In the genomic region with DNA sequence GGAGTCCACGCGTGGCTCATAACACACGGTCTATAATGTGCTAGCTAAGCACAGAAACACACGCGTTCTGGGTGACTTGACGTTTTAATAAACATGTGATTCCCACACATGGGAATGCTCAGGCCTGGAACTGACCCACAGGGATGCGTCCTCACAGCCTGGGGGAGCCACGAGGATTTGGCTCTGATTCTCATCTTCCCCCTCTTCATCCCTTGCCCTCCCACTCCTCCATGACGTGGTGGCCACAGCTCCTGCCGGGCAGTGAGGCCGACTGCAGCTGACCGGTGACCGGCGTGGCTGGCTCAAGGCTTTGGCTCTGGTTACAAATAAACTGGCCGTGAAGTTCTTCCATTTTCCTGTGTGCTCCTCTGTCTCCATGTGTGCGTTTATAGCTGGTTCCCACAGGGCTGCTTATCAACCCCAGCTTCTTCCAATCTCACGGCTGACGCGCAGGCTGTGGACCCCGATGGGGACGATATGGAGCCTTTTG, we compare ENCODE assay signal across 14 cellular contexts. TPM values are rescaled to one million over a fixed set of nuclear protein-coding genes. Genes with fewer than 3 reads are reported as not detected.
DNase-seq lines count a peak whose midpoint lies in the region; ATAC-seq, FAIRE-seq and TF ChIP-seq lines count a peak whose summit lies in the region.
"Had no signal": no experiment of that assay in that cellular context is flagged by ENCODE, and none has a peak within 500 bp of the region (broad histone marks: within the 10 kb centered on the region; RNA-seq: fewer than 3 reads in every experiment).

No MANE protein-coding gene starts in this region.

- H3K27me3 ChIP-seq in HCT116 (ENCODE audit: insufficient read depth, low read length) (no peaks in the 10 kb centered on the region), astrocyte (ENCODE audit: insufficient read depth, low read length) (no peaks in the 10 kb centered on the region), right atrium auricular region (no peaks in the 10 kb centered on the region), skeletal muscle satellite cell (ENCODE audit: control insufficient read depth, insufficient read depth, low read length) (no peaks in the 10 kb centered on the region), dorsolateral prefrontal cortex (no peaks in the 10 kb centered on the region)

- H4K20me1 ChIP-seq in HCT116 (ENCODE audit: insufficient read depth) = no peaks in the 10 kb centered on the region
- H4K20me1 ChIP-seq in astrocyte (ENCODE audit: insufficient read depth, low read length) = no peaks in the 10 kb centered on the region

- TF ChIP-seq CTCF in HCT116 (IDR thresholded peaks at IDR 0.05 in 2 of 3, conservative IDR thresholded peaks at IDR 0.05 in 1 of 3; ENCODE audit: borderline replicate concordance in 1 of 3, insufficient read depth in 1 of 3, low read depth in 2 of 3, low read length in 2 of 3) (no peak), astrocyte (IDR thresholded peaks at IDR 0.05; ENCODE audit: insufficient read depth, low read depth, low read length) (no peak), right atrium auricular region (IDR thresholded peaks at IDR 0.05) (peak in 1 of 2 donors; percentile 14), dorsolateral prefrontal cortex (IDR thresholded peaks at IDR 0.05 in 54 of 56, conservative IDR thresholded peaks at IDR 0.05 in 2 of 56; ENCODE audit: low read depth in 1 of 56, partially characterized antibody in 56 of 56) (no peak)

- no peak for TF ChIP-seq RAD21 in HCT116 (IDR thresholded peaks at IDR 0.05; ENCODE audit: low read depth)

- no peaks in the 10 kb centered on the region for H3K36me3 Mint-ChIP-seq in astrocyte (ENCODE audit: low read depth, unreplicated experiment)
- H3K36me3 Mint-ChIP-seq: memory B cell had no signal

- no peak overlapping the region for H3K27ac ChIP-seq in HCT116 (ENCODE audit: low read depth, low read length)
- H3K27ac ChIP-seq in astrocyte (ENCODE audit: low read depth, low read length) = peak overlapping the region; percentile 34
- peak overlapping the region; percentile 72 to 82 for H3K27ac ChIP-seq in right atrium auricular region
- peak overlapping the region in 1 of 59 donors; percentile 5 for H3K27ac ChIP-seq in dorsolateral prefrontal cortex

- BruUV-seq in HCT116 (replicated peaks; lab: Mats Ljungman, UMichigan) = no TSS peak

- H3K4me1 ChIP-seq in HCT116 (ENCODE audit: control insufficient read depth in 1 of 2, insufficient read depth in 2 of 2, low read length in 2 of 2) = peaks cover 14 to 42% of the 10 kb centered on the region in 2 experiments
- peaks cover 32% of the 10 kb centered on the region for H3K4me1 ChIP-seq in astrocyte (ENCODE audit: insufficient read depth, low read length)
- peaks cover 0 to 25% of the 10 kb centered on the region in 2 donors for H3K4me1 ChIP-seq in right atrium auricular region
- H3K4me1 ChIP-seq in skeletal muscle satellite cell (ENCODE audit: control insufficient read depth, insufficient read depth, low read length) = peaks cover 49% of the 10 kb centered on the region

- H3K27me3 Mint-ChIP-seq in astrocyte (ENCODE audit: low read depth, unreplicated experiment) = no peaks in the 10 kb centered on the region
- H3K27me3 Mint-ChIP-seq: activated CD4-positive, alpha-beta T cell treated with anti-CD3 and anti-CD28 coated beads, Interleukin-2, amount 10 ng/mL, durations not matched to agents 7 days and 5 days; memory B cell had no signal

- H3K9ac ChIP-seq in HCT116 (ENCODE audit: low read length) = no peak overlapping the region
- peak overlapping the region; percentile 30 for H3K9ac ChIP-seq in astrocyte (ENCODE audit: low read length)
- peak overlapping the region; percentile 81 for H3K9ac ChIP-seq in skeletal muscle satellite cell (ENCODE audit: low read depth, low read length)

- H3K4me3 Mint-ChIP-seq in astrocyte (ENCODE audit: unreplicated experiment) = no peak overlapping the region
- H3K4me3 Mint-ChIP-seq: activated CD4-positive, alpha-beta T cell treated with anti-CD3 and anti-CD28 coated beads, Interleukin-2, amount 10 ng/mL, durations not matched to agents 7 days and 5 days; memory B cell had no signal

- no peaks in the 10 kb centered on the region for H3K9me2 ChIP-seq in HCT116 (ENCODE audit: insufficient read depth)

- ATAC-seq in HCT116 = no peak
- ATAC-seq in HG03342 (IDR thresholded peaks at IDR 0.05; ENCODE audit: unreplicated experiment) = no peak

- H2AFZ ChIP-seq in HCT116 (ENCODE audit: low read depth, low read length, poor library complexity, severe bottlenecking) (no peak overlapping the region), astrocyte (ENCODE audit: low read depth, low read length) (peak overlapping the region; percentile 47)

- H3K4me3 ChIP-seq in HCT116 (replicated peaks in 1 of 2; ENCODE audit: low read depth in 1 of 2, low read length in 2 of 2) = no peak overlapping the region
- no peak overlapping the region for H3K4me3 ChIP-seq in astrocyte (ENCODE audit: insufficient read depth, low read depth, low read length)
- H3K4me3 ChIP-seq in right atrium auricular region = no peak overlapping the region
- H3K4me3 ChIP-seq in skeletal muscle satellite cell (ENCODE audit: low read length) = peak overlapping the region; percentile 44
- H3K4me3 ChIP-seq in dorsolateral prefrontal cortex = no peak overlapping the region
- H3K4me3 ChIP-seq: skin epidermis had no signal

- H3K4me2 ChIP-seq in HCT116 (ENCODE audit: low read length) (peak overlapping the region; percentile 35; the same call in 1 of the 2 replicates), astrocyte (ENCODE audit: low read length) (peak overlapping the region; percentile 19), skeletal muscle satellite cell (ENCODE audit: low read length) (peak overlapping the region; percentile 68)

- FAIRE-seq in astrocyte (lab: Jason Lieb, UNC) = no peak

- CTCF ChIA-PET in HCT116 (lab: Charles Lee) = no interaction called here

- H3K79me2 ChIP-seq in HCT116 (ENCODE audit: insufficient read depth, low read length) (no peaks in the 10 kb centered on the region), astrocyte (ENCODE audit: insufficient read depth, low read length) (no peaks in the 10 kb centered on the region)

- TF ChIP-seq POLR2A in HCT116 (IDR thresholded peaks at IDR 0.05; ENCODE audit: borderline replicate concordance, extremely low read depth, insufficient read depth, insufficient read length) = no peak

- intact Hi-C loops in HCT116 (cut with micrococcal nuclease) = no loop called here
- intact Hi-C loops in dorsolateral prefrontal cortex (cut with DNase I) = no loop called here

- RAD21 ChIA-PET in HCT116 (lab: Charles Lee; ENCODE audit: low non-redundant PET in 1 of 2, low total read pairs in 2 of 2, uncharacterized antibody in 2 of 2, unreplicated experiment in 2 of 2) = no interaction called here

- peak overlapping the region; percentile 97 for H3K27ac Mint-ChIP-seq in astrocyte (ENCODE audit: unreplicated experiment)
- H3K27ac Mint-ChIP-seq: activated CD4-positive, alpha-beta T cell treated with anti-CD3 and anti-CD28 coated beads, Interleukin-2, amount 10 ng/mL, durations not matched to agents 7 days and 5 days had no signal

- DNase-seq in HCT116 (ENCODE audit: low read depth, low spot score) = no peak
- no peak for DNase-seq in astrocyte (ENCODE audit: low read depth)
- no peak for DNase-seq in right atrium auricular region (ENCODE audit: low spot score)
- DNase-seq in dorsolateral prefrontal cortex = no peak
- no peak for DNase-seq in HT-29 (ENCODE audit: low spot score)
- no peak for DNase-seq in NCI-H146 treated with DMSO at 0.1 percent for 48 hours (lab: John Stamatoyannopoulos, UW; ENCODE audit: unreplicated experiment)
- DNase-seq: activated CD4-positive, alpha-beta T cell treated with anti-CD3 and anti-CD28 coated beads, Interleukin-2, amount 10 ng/mL, durations not matched to agents 7 days and 5 days; activated effector memory CD4-positive, alpha-beta T cell treated with anti-CD3 and anti-CD28 coated beads, Interleukin-2, amount 50 U/mL, for 16 hours; NCI-H1092 treated with DMSO at 0.1 percent for 48 hours; SW 1271 had no signal

- H3K36me3 ChIP-seq in HCT116 (ENCODE audit: control insufficient read depth in 1 of 2, insufficient read depth in 2 of 2, low read length in 2 of 2) (no peaks in the 10 kb centered on the region), astrocyte (ENCODE audit: insufficient read depth, low read length) (no peaks in the 10 kb centered on the region), right atrium auricular region (no peaks in the 10 kb centered on the region), skeletal muscle satellite cell (ENCODE audit: insufficient read depth, low read length) (no peaks in the 10 kb centered on the region)

- POLR2A ChIA-PET in HCT116 (lab: Charles Lee) = no interaction called here

- H3K9me3 ChIP-seq in HCT116 (ENCODE audit: control insufficient read depth in 1 of 2, insufficient read depth in 1 of 2, low read depth in 1 of 2, low read length in 2 of 2) (no peaks in the 10 kb centered on the region), astrocyte (ENCODE audit: insufficient read depth, low read depth, low read length) (no peaks in the 10 kb centered on the region), right atrium auricular region (no peaks in the 10 kb centered on the region), skeletal muscle satellite cell (replicated peaks; ENCODE audit: low read length) (no peaks in the 10 kb centered on the region)

- H3K9me3 Mint-ChIP-seq in astrocyte (ENCODE audit: unreplicated experiment) = no peaks in the 10 kb centered on the region
- H3K9me3 Mint-ChIP-seq: memory B cell had no signal

- H3K4me1 Mint-ChIP-seq in astrocyte (ENCODE audit: low read depth, unreplicated experiment) = peaks cover 54% of the 10 kb centered on the region

TF ChIP-seq in HCT116, 20 proteins besides CTCF, POLR2A, EP300 and RAD21 (continues in another document):
- TF ChIP-seq POLR2AphosphoS5 (IDR thresholded peaks at IDR 0.05; ENCODE audit: low read depth, low read length) = no peak

RNA-seq across cellular contexts. Expression of gene KLF6, which starts 40.9 kb away (rescaled TPM):
- total RNA-seq in HCT116 (2021; ENCODE audit: unreplicated experiment) = 82.2 TPM
- polyA plus RNA-seq in HCT116 (2012) = 119 and 155 TPM in 2 replicates
- 250 and 319 TPM in 2 replicates for total RNA-seq in astrocyte
- total RNA-seq in right atrium auricular region = 10 to 100 TPM; 29.1 to 44.7 TPM
- 40.1 and 64.7 TPM in 2 replicates for total RNA-seq in skeletal muscle satellite cell (2012; rRNA removed)
- total RNA-seq in dorsolateral prefrontal cortex = 100 to 1,000 TPM in 1 of 120 experiments, 10 to 100 TPM in 119; 22.3 to 102 (median 41.8) TPM
- 155 and 182 TPM in 2 replicates for total RNA-seq in HT-29 (2014; rRNA removed; shearing (Covaris generic))
